ENCODE assay signal across 30 cellular contexts in the genomic region with DNA sequence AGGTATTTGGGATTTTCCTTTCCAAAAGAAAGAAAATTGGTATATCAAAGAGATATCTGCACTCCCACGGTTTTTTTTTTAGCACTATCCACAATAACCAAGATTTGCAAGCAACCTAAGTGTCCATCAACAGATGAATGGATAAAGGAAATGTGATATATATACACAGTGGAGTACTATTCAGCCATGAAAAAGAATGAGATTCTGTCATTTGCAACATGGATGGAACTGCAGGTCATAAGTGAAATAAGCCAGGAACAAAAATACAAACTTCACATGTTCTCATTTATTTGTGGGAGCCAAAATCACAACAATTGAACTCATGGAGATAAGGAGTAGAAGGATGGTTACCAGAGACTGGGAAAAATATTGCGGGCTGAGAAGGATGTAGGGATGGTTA. TPM values are rescaled to one million over a fixed set of nuclear protein-coding genes. Genes with fewer than 3 reads are reported as not detected.
"Had no signal": no experiment of that assay in that cellular context is flagged by ENCODE, and none has a peak within 500 bp of the region (broad histone marks: within the 10 kb centered on the region; RNA-seq: fewer than 3 reads in every experiment).

No MANE protein-coding gene starts in this region.

- H3K4me3 ChIP-seq: colonic mucosa, coronary artery, dorsolateral prefrontal cortex, esophagus muscularis mucosa, esophagus squamous epithelium, gastrocnemius medialis, gastroesophageal sphincter, heart left ventricle, heart right ventricle had no signal

- FAIRE-seq: colon, endometrium, endothelial cell of umbilical vein, frontal cortex had no signal

- ATAC-seq: effector memory CD8-positive, alpha-beta T cell; esophagus mucosa; foreskin keratinocyte; gastrocnemius medialis; gastroesophageal sphincter; heart left ventricle; heart right ventricle had no signal

- H3K27ac ChIP-seq: colonic mucosa, coronary artery, dorsolateral prefrontal cortex, epithelial cell of prostate, esophagus muscularis mucosa, esophagus squamous epithelium, foreskin keratinocyte, gastrocnemius medialis, gastroesophageal sphincter, heart left ventricle, heart right ventricle had no signal

- H3K9me3 ChIP-seq: colonic mucosa, esophagus muscularis mucosa, esophagus squamous epithelium, gastrocnemius medialis, gastroesophageal sphincter, heart left ventricle had no signal

- H3K27me3 ChIP-seq: colonic mucosa, dorsolateral prefrontal cortex, esophagus muscularis mucosa, esophagus squamous epithelium, foreskin keratinocyte, gastrocnemius medialis, gastroesophageal sphincter, heart left ventricle had no signal

- H3K36me3 ChIP-seq: colonic mucosa, esophagus muscularis mucosa, esophagus squamous epithelium, gastrocnemius medialis, gastroesophageal sphincter, heart left ventricle, heart right ventricle had no signal

- DNase-seq: colonic mucosa; cortex of kidney; dermis blood vessel endothelial cell; dorsolateral prefrontal cortex; effector CD4-positive, alpha-beta T cell; effector CD8-positive, alpha-beta T cell; effector memory CD4-positive, alpha-beta T cell; effector memory CD8-positive, alpha-beta T cell; endodermal cell; erythroblast; esophagus squamous epithelium; foreskin fibroblast; foreskin keratinocyte; foreskin melanocyte; gastrocnemius medialis; glutamatergic neuron; head of caudate nucleus; heart left ventricle; heart right ventricle had no signal

- H3K4me1 ChIP-seq: colonic mucosa, esophagus muscularis mucosa, esophagus squamous epithelium, foreskin keratinocyte, gastrocnemius medialis, gastroesophageal sphincter, heart left ventricle, heart right ventricle had no signal

RNA-seq across cellular contexts. Expression of gene ANKRD31, which starts 9.8 kb away (rescaled TPM):
- total RNA-seq: dermis blood vessel endothelial cell, dermis microvascular lymphatic vessel endothelial cell, endothelial cell of umbilical vein, glomerular endothelial cell had no signal
- polyA plus RNA-seq: endothelial cell of umbilical vein had no signal
